ENCODE assay signal across 28 cellular contexts in genomic region chr12:95808146-95808545, GRCh38. TPM values are rescaled to one million over a fixed set of nuclear protein-coding genes. Genes with fewer than 3 reads are reported as not detected.
"Had no signal": no experiment of that assay in that cellular context is flagged by ENCODE, and none has a peak within 500 bp of the region (broad histone marks: within the 10 kb centered on the region; RNA-seq: fewer than 3 reads in every experiment).

No MANE protein-coding gene starts in this region.

- H3K27me3 ChIP-seq: colonic mucosa, gastrocnemius medialis, hepatocyte, pancreas, sigmoid colon, uterus had no signal

- H3K4me1 ChIP-seq: colonic mucosa, gastrocnemius medialis, prostate gland, uterus had no signal

- H3K4me3 Mint-ChIP-seq: activated CD4-positive, alpha-beta memory T cell treated with anti-CD3 and anti-CD28 coated beads for 36 hours; activated CD4-positive, alpha-beta T cell treated with anti-CD3 and anti-CD28 coated beads, Interleukin-2, amount 10 ng/mL, durations not matched to agents 24 days and 14 days; immature natural killer cell; memory B cell; naive thymus-derived CD4-positive, alpha-beta T cell; stimulated activated memory B cell treated with anti-CD40 and anti-IgM and Interleukin-4, amounts not matched to agents 10 μg/mL and 1 μg/mL and 100 μg/mL, for 72 hours; stimulated activated naive CD8-positive, alpha-beta T cell treated with anti-CD3 and anti-CD28 coated beads, Interleukin-15, amount 100 ng/mL, for 72 hours; type B pancreatic cell had no signal

- H3K36me3 ChIP-seq: colonic mucosa, gastrocnemius medialis, pancreas, prostate gland, sigmoid colon, uterus, WERI-Rb-1 had no signal

- H3K4me3 ChIP-seq: colonic mucosa, gastrocnemius medialis, hepatocyte, pancreas, prostate gland, sigmoid colon, uterus had no signal

- H3K27ac ChIP-seq: colonic mucosa, gastrocnemius medialis, hepatocyte, pancreas, prostate gland, sigmoid colon, uterus, WERI-Rb-1 had no signal

- H3K9me3 ChIP-seq: colonic mucosa, gastrocnemius medialis, pancreas, prostate gland, sigmoid colon, uterus had no signal

- H3K4me1 Mint-ChIP-seq: activated CD4-positive, alpha-beta T cell treated with anti-CD3 and anti-CD28 coated beads, Interleukin-2, amount 10 ng/mL, durations not matched to agents 24 days and 14 days; memory B cell; naive thymus-derived CD4-positive, alpha-beta T cell; stimulated activated memory B cell treated with anti-CD40 and anti-IgM and Interleukin-4, amounts not matched to agents 10 μg/mL and 1 μg/mL and 100 μg/mL, for 72 hours; stimulated activated naive CD8-positive, alpha-beta T cell treated with anti-CD3 and anti-CD28 coated beads, Interleukin-15, amount 100 ng/mL, for 72 hours had no signal

- H3K36me3 Mint-ChIP-seq: activated CD4-positive, alpha-beta memory T cell treated with anti-CD3 and anti-CD28 coated beads for 36 hours; activated naive CD4-positive, alpha-beta T cell treated with anti-CD3 and anti-CD28 coated beads, Interleukin-2, amount 50 U/mL, for 72 hours; immature natural killer cell; memory B cell; naive thymus-derived CD4-positive, alpha-beta T cell; stimulated activated memory B cell treated with anti-CD40 and anti-IgM and Interleukin-4, amounts not matched to agents 10 μg/mL and 1 μg/mL and 100 μg/mL, for 72 hours; type B pancreatic cell had no signal

- DNase-seq: activated CD4-positive, alpha-beta memory T cell treated with anti-CD3 and anti-CD28 coated beads for 36 hours; activated CD4-positive, alpha-beta T cell treated with anti-CD3 and anti-CD28 coated beads, Interleukin-2, amount 10 ng/mL, durations not matched to agents 24 days and 14 days; activated T-cell treated with anti-CD3 and anti-CD28 coated beads, Interleukin-2, amount 50 U/mL, for 48 hours; colonic mucosa; effector CD8-positive, alpha-beta T cell; gastrocnemius medialis; glutamatergic neuron; immature natural killer cell; kidney; midbrain; naive thymus-derived CD4-positive, alpha-beta T cell; pancreas; retina; sigmoid colon; small intestine; stimulated activated CD4-positive, alpha-beta T cell treated with anti-CD3 and anti-CD28 coated beads, Interleukin-4, amount 100 ng/mL, for 24 hours; stimulated activated naive CD8-positive, alpha-beta T cell treated with anti-CD3 and anti-CD28 coated beads, Interleukin-15, amount 100 ng/mL, for 72 hours; substantia nigra; T1000; uterus; WERI-Rb-1 had no signal

- H3K9me3 Mint-ChIP-seq: activated CD4-positive, alpha-beta memory T cell treated with anti-CD3 and anti-CD28 coated beads for 36 hours; activated CD4-positive, alpha-beta T cell treated with anti-CD3 and anti-CD28 coated beads, Interleukin-2, amount 10 ng/mL, durations not matched to agents 24 days and 14 days; activated T-helper 2 cell treated with anti-CD3 and anti-CD28 coated beads, Interferon-gamma antibody, Interleukin-2, Interleukin-4, amounts not matched to agents 10 μg/mL and 5 μg/mL and 100 μg/mL, durations not matched to agents 14 hours and 24 hours and 36 hours; memory B cell; stimulated activated memory B cell treated with anti-CD40 and anti-IgM and Interleukin-4, amounts not matched to agents 10 μg/mL and 1 μg/mL and 100 μg/mL, for 72 hours; stimulated activated naive CD8-positive, alpha-beta T cell treated with anti-CD3 and anti-CD28 coated beads, Interleukin-15, amount 100 ng/mL, for 72 hours had no signal

- H3K27ac Mint-ChIP-seq: activated CD4-positive, alpha-beta memory T cell treated with anti-CD3 and anti-CD28 coated beads for 36 hours; activated CD4-positive, alpha-beta T cell treated with anti-CD3 and anti-CD28 coated beads, Interleukin-2, amount 10 ng/mL, durations not matched to agents 24 days and 14 days; activated naive CD4-positive, alpha-beta T cell treated with anti-CD3 and anti-CD28 coated beads, Interleukin-2, amount 50 U/mL, for 72 hours; activated T-helper 2 cell treated with anti-CD3 and anti-CD28 coated beads, Interferon-gamma antibody, Interleukin-2, Interleukin-4, amounts not matched to agents 10 μg/mL and 5 μg/mL and 100 μg/mL, durations not matched to agents 14 hours and 24 hours and 36 hours; immature natural killer cell; memory B cell; stimulated activated memory B cell treated with anti-CD40 and anti-IgM and Interleukin-4, amounts not matched to agents 10 μg/mL and 1 μg/mL and 100 μg/mL, for 72 hours; stimulated activated naive CD8-positive, alpha-beta T cell treated with anti-CD3 and anti-CD28 coated beads, Interleukin-15, amount 100 ng/mL, for 72 hours; type B pancreatic cell had no signal

- H3K27me3 Mint-ChIP-seq: type B pancreatic cell had no signal

RNA-seq across cellular contexts. Expression of gene NTN4, which starts 17.6 kb away (rescaled TPM):
- total RNA-seq: activated CD4-positive, alpha-beta T cell treated with anti-CD3 and anti-CD28 coated beads, Interleukin-2, amount 10 ng/mL, durations not matched to agents 24 days and 14 days; activated naive CD4-positive, alpha-beta T cell treated with anti-CD3 and anti-CD28 coated beads, Interleukin-2, amount 50 U/mL, for 72 hours; activated T-helper 2 cell treated with anti-CD3 and anti-CD28 coated beads, Interferon-gamma antibody, Interleukin-2, Interleukin-4, amounts not matched to agents 10 μg/mL and 5 μg/mL and 100 μg/mL, durations not matched to agents 14 hours and 24 hours and 36 hours had no signal
